ENCODE assay signal across 18 cellular contexts in the genomic region with DNA sequence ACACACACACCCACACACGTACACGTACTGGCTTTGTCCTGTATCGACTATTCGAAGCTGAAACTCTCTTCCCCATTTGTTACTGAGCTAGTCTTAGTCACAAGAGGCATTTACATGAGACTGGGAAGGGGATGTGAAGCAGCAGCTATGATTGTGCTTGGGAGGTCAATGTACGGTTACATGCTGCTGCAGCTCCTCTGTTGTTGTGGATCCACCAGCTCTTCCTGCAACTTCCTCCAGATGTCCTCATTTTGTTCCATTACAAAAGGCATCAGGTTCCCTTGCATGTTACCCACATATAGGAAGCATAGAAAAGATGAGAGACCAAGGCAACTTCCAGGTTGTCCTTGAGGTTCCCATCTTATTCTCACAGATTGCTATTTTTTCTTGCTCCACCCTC.
DNase-seq lines count a peak whose midpoint lies in the region; ATAC-seq, FAIRE-seq and TF ChIP-seq lines count a peak whose summit lies in the region.
"Had no signal": no experiment of that assay in that cellular context is flagged by ENCODE, and none has a peak within 500 bp of the region (broad histone marks: within the 10 kb centered on the region; RNA-seq: fewer than 3 reads in every experiment).

No MANE protein-coding gene starts in this region.

- no peak overlapping the region for H3K27ac ChIP-seq in cardiac muscle cell
- no peak overlapping the region for H3K27ac ChIP-seq in hepatocyte
- H3K27ac ChIP-seq: GM23248, parathyroid adenoma, SK-N-MC had no signal

- 75% methylated on average over 5 of the region's 5 CpGs for WGBS in hepatocyte (ENCODE audit: low lambda C conversion rate, missing lambda C conversion rate)

- H4K20me1 ChIP-seq in hepatocyte (ENCODE audit: insufficient read depth, poor library complexity, severe bottlenecking): no peaks in the 10 kb centered on the region

- no peak overlapping the region for H3K4me3 ChIP-seq in cardiac muscle cell
- no peak overlapping the region for H3K4me3 ChIP-seq in hepatocyte
- H3K4me3 ChIP-seq: GM23248, mucosa of descending colon, SK-N-MC had no signal

- no peaks in the 10 kb centered on the region for H3K9me3 ChIP-seq in cardiac muscle cell (ENCODE audit: low read depth)
- H3K9me3 ChIP-seq in hepatocyte (ENCODE audit: low read depth): no peaks in the 10 kb centered on the region
- H3K9me3 ChIP-seq: mucosa of descending colon had no signal

- intact Hi-C loops in Right ventricle myocardium superior (cut with DNase I): loop anchor here (10.0 kb wide), 2 partner anchors 750 to 780 kb away; a partner anchor contains a TSS

- H3K4me2 ChIP-seq in hepatocyte: no peak overlapping the region

- H3K4me1 ChIP-seq in cardiac muscle cell (ENCODE audit: low read depth): no peaks in the 10 kb centered on the region
- H3K4me1 ChIP-seq in hepatocyte (ENCODE audit: insufficient read depth): no peaks in the 10 kb centered on the region
- H3K4me1 ChIP-seq: parathyroid adenoma had no signal

- no peaks in the 10 kb centered on the region for H3K36me3 ChIP-seq in cardiac muscle cell
- H3K36me3 ChIP-seq in hepatocyte (replicated peaks; ENCODE audit: insufficient read depth, low read depth): no peaks in the 10 kb centered on the region

- no peak overlapping the region for H2AFZ ChIP-seq in hepatocyte
- H2AFZ ChIP-seq: GM23248, parathyroid adenoma had no signal

- H3K9me2 ChIP-seq in hepatocyte (replicated peaks; ENCODE audit: insufficient read depth): no peaks in the 10 kb centered on the region

- DNase-seq in cardiac muscle cell (ENCODE audit: low read depth in 1 of 2, low spot score in 1 of 2) (peak; percentile 23 to 32), Right ventricle myocardium superior (no peak), SK-N-DZ (ENCODE audit: low spot score) (peak; percentile 4), hepatocyte (ENCODE audit: low spot score) (peak; percentile 24), urothelium cell line (ENCODE audit: low spot score) (peak; percentile 1)
- DNase-seq in NK-92 treated with Interleukin-12 subunit alpha and Interleukin-12 subunit beta, amount 100 ng/mL, for 24 hours (lab: John Stamatoyannopoulos, UW): no peak
- no peak for DNase-seq in activated CD4-positive, alpha-beta T cell treated with anti-CD3 and anti-CD28 coated beads, Interleukin-2, amount 50 U/mL, for 1 hour
- DNase-seq: ACHN, activated gamma-delta T cell treated with Interleukin-2 at 50 U/mL for 16 hours, COR-L47, GM23248, mucosa of descending colon, NCI-H1436, NCI-H774 had no signal

- H3K27me3 ChIP-seq in cardiac muscle cell: no peaks in the 10 kb centered on the region
- H3K27me3 ChIP-seq in hepatocyte: no peaks in the 10 kb centered on the region

- no peak for ATAC-seq in Right ventricle myocardium superior (ENCODE audit: poor library complexity)
- ATAC-seq in GM21526 (IDR thresholded peaks at IDR 0.05; ENCODE audit: low FRiP score, unreplicated experiment): no peak
- ATAC-seq: mucosa of descending colon had no signal

- FAIRE-seq in urothelium cell line (lab: Jason Lieb, UNC): no peak
- FAIRE-seq: islet of Langerhans had no signal

- H3K79me2 ChIP-seq in hepatocyte: no peaks in the 10 kb centered on the region
- H3K79me2 ChIP-seq: parathyroid adenoma had no signal

- peak; percentile 11 for TF ChIP-seq CTCF in cardiac muscle cell (IDR thresholded peaks at IDR 0.05; ENCODE audit: low read depth, low read length)
- TF ChIP-seq CTCF in hepatocyte (IDR thresholded peaks at IDR 0.05; ENCODE audit: poor library complexity): peak; percentile 29

Comparison
In these comparisons a context has a peak if more than half of its experiments do, and no peak if none do; other contexts are left out.
1. DNase-seq: peak in cardiac muscle cell (2 of 2), SK-N-DZ (single experiment), hepatocyte (single experiment) and urothelium cell line (single experiment); none in Right ventricle myocardium superior (single experiment), NK-92 treated with Interleukin-12 subunit alpha and Interleukin-12 subunit beta, amount 100 ng/mL, for 24 hours (single experiment) and activated CD4-positive, alpha-beta T cell treated with anti-CD3 and anti-CD28 coated beads, Interleukin-2, amount 50 U/mL, for 1 hour (single experiment).